31 cellular contexts compared by ENCODE assay signal in the genomic region with DNA sequence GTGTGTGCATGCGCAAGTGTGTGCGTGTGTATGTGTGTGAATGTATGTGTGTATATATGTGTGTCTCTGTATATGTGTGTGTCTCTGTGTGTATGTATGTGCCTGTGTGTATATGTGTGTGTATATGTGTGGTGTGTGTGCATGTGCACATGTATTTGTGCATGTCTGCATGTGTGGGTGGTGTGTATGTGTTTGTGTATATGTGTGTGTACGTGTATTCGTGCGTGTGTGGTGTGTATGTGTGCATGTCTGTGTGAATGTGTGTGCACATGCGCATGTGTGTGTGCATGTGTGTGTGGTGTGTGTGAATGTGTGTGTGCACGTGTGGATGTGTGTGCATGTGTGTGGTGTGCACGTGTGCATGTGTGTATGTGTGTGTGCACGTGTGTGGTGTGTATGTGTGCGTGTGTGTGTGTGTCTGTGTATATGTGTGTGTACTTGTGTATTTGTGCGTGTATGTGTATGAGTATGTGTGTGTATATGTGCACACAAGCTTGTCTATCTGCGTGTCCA.
"Had no signal": no experiment of that assay in that cellular context is flagged by ENCODE, and none has a peak within 500 bp of the region (broad histone marks: within the 10 kb centered on the region; RNA-seq: fewer than 3 reads in every experiment).

No MANE protein-coding gene starts in this region.

- DNase-seq: activated CD4-positive, alpha-beta T cell treated with anti-CD3 and anti-CD28 coated beads for 4 hours; activated CD4-positive, alpha-beta T cell treated with anti-CD3 and anti-CD28 coated beads, Interleukin-2, amount 50 U/mL, for 4 hours; activated CD8-positive, alpha-beta memory T cell treated with anti-CD3 and anti-CD28 coated beads, Interleukin-2, amount 50 U/mL, for 4 hours; activated gamma-delta T cell; activated naive CD4-positive, alpha-beta T cell treated with anti-CD3 and anti-CD28 coated beads, Interleukin-2, amount 10 ng/mL, durations not matched to agents 7 days and 5 days; activated naive CD8-positive, alpha-beta T cell treated with anti-CD3 and anti-CD28 coated beads, Interleukin-2, amount 10 ng/mL, durations not matched to agents 7 days and 5 days; activated T-cell treated with anti-CD3 and anti-CD28 coated beads, Interleukin-2, amount 50 U/mL, for 1 hour; dorsolateral prefrontal cortex; effector memory CD4-positive, alpha-beta T cell; foreskin fibroblast; head of caudate nucleus; hypothalamus; immature natural killer cell; kidney; left colon; mammary epithelial cell; naive thymus-derived CD4-positive, alpha-beta T cell; nucleus accumbens; stimulated activated CD4-positive, alpha-beta T cell treated with anti-CD3 and anti-CD28 coated beads, Interleukin-2, amount 100 ng/mL, for 24 hours; stimulated activated naive B cell treated with anti-CD40 and anti-IgM and Interleukin-4, amounts not matched to agents 10 μg/mL and 1 μg/mL and 100 μg/mL, for 72 hours; stomach; T-helper 9 cell; thyroid gland had no signal

- H3K9ac ChIP-seq: parathyroid adenoma had no signal

- H3K4me3 ChIP-seq: ascending aorta, coronary artery, dorsolateral prefrontal cortex, psoas muscle, smooth muscle cell, stomach, thyroid gland had no signal

- H3K9me3 ChIP-seq: ascending aorta, psoas muscle, stomach, thyroid gland had no signal

- H2AFZ ChIP-seq: parathyroid adenoma had no signal

- H3K27ac ChIP-seq: ascending aorta, coronary artery, parathyroid adenoma, psoas muscle, stomach, thyroid gland, VCaP had no signal

- H3K79me2 ChIP-seq: parathyroid adenoma had no signal

- H3K36me3 ChIP-seq: ascending aorta, stomach, thyroid gland had no signal

- H3K4me2 ChIP-seq: smooth muscle cell had no signal

- ATAC-seq: left colon; naive thymus-derived CD4-positive, alpha-beta T cell; psoas muscle; stimulated activated naive B cell treated with anti-CD40 and anti-IgM and Interleukin-4, amounts not matched to agents 10 μg/mL and 1 μg/mL and 100 μg/mL, for 72 hours had no signal

- FAIRE-seq: endothelial cell of umbilical vein, kidney, TTC549 had no signal

- H3K27me3 ChIP-seq: ascending aorta, dorsolateral prefrontal cortex, thyroid gland had no signal

- H3K4me1 ChIP-seq: ascending aorta, parathyroid adenoma, psoas muscle, thyroid gland had no signal
